ENCODE assay signal across 8 cellular contexts in genomic region chr2:181573140-181573736, GRCh38.
DNase-seq lines count a peak whose midpoint lies in the region; ATAC-seq and TF ChIP-seq lines count a peak whose summit lies in the region.

No MANE protein-coding gene starts in this region.

- no peaks in the 10 kb centered on the region for H3K9me2 ChIP-seq in PC-9 (ENCODE audit: insufficient read depth)

- H3K4me2 ChIP-seq in PC-9 = no peak overlapping the region

- peak; percentile 86 for TF ChIP-seq CTCF in PC-9 (conservative IDR thresholded peaks at IDR 0.05)
- TF ChIP-seq CTCF in foreskin keratinocyte (conservative IDR thresholded peaks at IDR 0.05) = peak; percentile 75

- H3K27ac ChIP-seq in PC-9 (no peak overlapping the region), foreskin keratinocyte (no peak overlapping the region)

- no peaks in the 10 kb centered on the region for H3K36me3 ChIP-seq in PC-9 (ENCODE audit: low read depth)

- DNase-seq in AG08395 (ENCODE audit: low spot score) (peak; percentile 34), HCEC 1CT (peak; percentile 47), PC-9 (peak; percentile 19 to 49), foreskin keratinocyte (peak in 1 of 2 donors; percentile 17), posterior vena cava (ENCODE audit: low spot score) (no peak), GDM1 (lab: John Stamatoyannopoulos, UW) (no peak)
- DNase-seq in stimulated activated CD4-positive, alpha-beta T cell treated with anti-CD3 and anti-CD28 coated beads, Interleukin-1b, Interleukin-23, amount 100 ng/mL, for 48 hours = no peak
- DNase-seq in activated T-cell treated with anti-CD3 and anti-CD28 coated beads, Interleukin-2, amount 50 U/mL, for 48 hours = no peak

- no peak overlapping the region for H2AFZ ChIP-seq in PC-9

- H3K27me3 ChIP-seq in PC-9 (ENCODE audit: insufficient read depth, low read depth) (no peaks in the 10 kb centered on the region), foreskin keratinocyte (no peaks in the 10 kb centered on the region)

- no peaks in the 10 kb centered on the region for H3F3A ChIP-seq in PC-9 (ENCODE audit: insufficient read depth, low read depth)

- H3K4me1 ChIP-seq in PC-9 (replicated peaks; ENCODE audit: insufficient read depth) (no peaks in the 10 kb centered on the region), foreskin keratinocyte (no peaks in the 10 kb centered on the region)

- peak; percentile 50 for ATAC-seq in foreskin keratinocyte

- H3K79me2 ChIP-seq in PC-9 (ENCODE audit: low read depth) = no peaks in the 10 kb centered on the region

- intact Hi-C loops in PC-9 (cut with micrococcal nuclease; ENCODE audit: unreplicated experiment) (loop anchor here (1.0 to 10.0 kb wide), 8 partner anchors 142 to 1451 kb away; partner anchors contain the start of gene ITPRID2), posterior vena cava (cut with DNase I) (no loop called here)

- H3K4me3 ChIP-seq in PC-9 = no peak overlapping the region

- H3K9me3 ChIP-seq in PC-9 (ENCODE audit: insufficient read depth, low read depth) = no peaks in the 10 kb centered on the region

- no peaks in the 10 kb centered on the region for H4K20me1 ChIP-seq in PC-9 (ENCODE audit: insufficient read depth)

- BruUV-seq in PC-9 (replicated peaks; lab: Mats Ljungman, UMichigan) = no TSS peak

- CTCF ChIA-PET in PC-9 (lab: Charles Lee) = interaction anchor here (0.7 to 4.0 kb wide), 3 partner anchors 63 to 506 kb away, joined by 3 to 30 read pairs (median 3); no protein-coding TSS in a partner anchor

- POLR2A ChIA-PET in PC-9 (lab: Charles Lee; ENCODE audit: unreplicated experiment) = interaction anchor here (0.6 kb wide), 1 partner anchor 1082 kb away, joined by 3 read pairs; no protein-coding TSS in a partner anchor

Comparison
In these comparisons a context has a peak if more than half of its experiments do, and no peak if none do; other contexts are left out.
1. DNase-seq: peak in AG08395 (single experiment), HCEC 1CT (single experiment) and PC-9 (2 of 2); none in stimulated activated CD4-positive, alpha-beta T cell treated with anti-CD3 and anti-CD28 coated beads, Interleukin-1b, Interleukin-23, amount 100 ng/mL, for 48 hours (single experiment), activated T-cell treated with anti-CD3 and anti-CD28 coated beads, Interleukin-2, amount 50 U/mL, for 48 hours (0 of 2), posterior vena cava (single experiment) and GDM1 (single experiment).